In genomic region chr7:55193245-55193644, GRCh38 we compare ENCODE assay signal across 18 cellular contexts.
DNase-seq lines count a peak whose midpoint lies in the region; ATAC-seq and TF ChIP-seq lines count a peak whose summit lies in the region.
"Had no signal": no experiment of that assay in that cellular context is flagged by ENCODE, and none has a peak within 500 bp of the region (broad histone marks: within the 10 kb centered on the region; RNA-seq: fewer than 3 reads in every experiment).

No MANE protein-coding gene starts in this region.

- peaks cover 0 to 12% of the 10 kb centered on the region in 2 donors for H3K36me3 ChIP-seq in left lung
- peaks cover 12% of the 10 kb centered on the region for H3K36me3 ChIP-seq in upper lobe of right lung
- H3K36me3 ChIP-seq: BLaER1 treated with 17β-estradiol and CSF1 and Interleukin-3, amounts not matched to agents 10 nM and 100 nM; breast epithelium had no signal

- H3K27me3 ChIP-seq in left lung (no peaks in the 10 kb centered on the region), upper lobe of right lung (no peaks in the 10 kb centered on the region)
- H3K27me3 ChIP-seq: BLaER1 treated with 17β-estradiol and CSF1 and Interleukin-3, amounts not matched to agents 10 nM and 100 nM; breast epithelium had no signal

- peak; percentile 15 for DNase-seq in activated CD8-positive, alpha-beta memory T cell treated with anti-CD3 and anti-CD28 coated beads for 24 hours
- DNase-seq in activated CD8-positive, alpha-beta memory T cell treated with anti-CD3 and anti-CD28 coated beads, Interleukin-2, amount 50 U/mL, for 4 hours: no peak
- peak; percentile 62 for DNase-seq in coronary artery (ENCODE audit: low spot score)
- DNase-seq in left lung: no peak
- DNase-seq in upper lobe of right lung: no peak
- DNase-seq in activated CD4-positive, CD25-positive, alpha-beta regulatory T cell (lab: John Stamatoyannopoulos, UW): no peak
- DNase-seq in left lobe of liver (ENCODE audit: low spot score): no peak
- DNase-seq: activated CD4-positive, alpha-beta memory T cell treated with anti-CD3 and anti-CD28 coated beads for 36 hours; activated T-cell treated with anti-CD3 and anti-CD28 coated beads, Interleukin-2, amount 50 U/mL, for 72 hours; glutamatergic neuron; natural killer cell; NCI-H1694; NCI-H446; SHP77 had no signal

- H3K27ac ChIP-seq in coronary artery (no peak overlapping the region), left lung (peak overlapping the region; percentile 26), upper lobe of right lung (peak overlapping the region; percentile 17)
- H3K27ac ChIP-seq: 22Rv1; BLaER1 treated with 17β-estradiol and CSF1 and Interleukin-3, amounts not matched to agents 10 nM and 100 nM had no signal

- no peak for TF ChIP-seq CTCF in coronary artery (IDR thresholded peaks at IDR 0.05)
- no peak for TF ChIP-seq CTCF in left lung (IDR thresholded peaks at IDR 0.05)
- TF ChIP-seq CTCF in upper lobe of right lung (IDR thresholded peaks at IDR 0.05): no peak

- H3K4me1 ChIP-seq in left lung (peaks cover 4 to 13% of the 10 kb centered on the region in 2 donors), upper lobe of right lung (no peaks in the 10 kb centered on the region)
- H3K4me1 ChIP-seq: breast epithelium had no signal

- intact Hi-C loops in left lung (cut with DNase I) (no loop called here), upper lobe of right lung (cut with DNase I) (no loop called here)

- no peak overlapping the region for H3K4me3 ChIP-seq in coronary artery
- no peak overlapping the region for H3K4me3 ChIP-seq in left lung
- no peak overlapping the region for H3K4me3 ChIP-seq in upper lobe of right lung
- H3K4me3 ChIP-seq: BLaER1 treated with 17β-estradiol and CSF1 and Interleukin-3, amounts not matched to agents 10 nM and 100 nM; breast epithelium had no signal

- H3K9me3 ChIP-seq in left lung (no peaks in the 10 kb centered on the region), upper lobe of right lung (no peaks in the 10 kb centered on the region)
- H3K9me3 ChIP-seq: BLaER1 treated with 17β-estradiol and CSF1 and Interleukin-3, amounts not matched to agents 10 nM and 100 nM; breast epithelium had no signal

- no peak for ATAC-seq in left lung
- no peak for ATAC-seq in upper lobe of right lung
- no peak for ATAC-seq in left lobe of liver
- ATAC-seq in HG03039 (IDR thresholded peaks at IDR 0.05; ENCODE audit: unreplicated experiment): no peak
- ATAC-seq: activated T-cell treated with anti-CD3 and anti-CD28 coated beads, Interleukin-2, amount 50 U/mL, for 72 hours; natural killer cell had no signal

Comparison
In these comparisons a context has a peak if more than half of its experiments do, and no peak if none do; other contexts are left out.
1. DNase-seq: peak in activated CD8-positive, alpha-beta memory T cell treated with anti-CD3 and anti-CD28 coated beads for 24 hours (single experiment) and coronary artery (single experiment); none in activated CD8-positive, alpha-beta memory T cell treated with anti-CD3 and anti-CD28 coated beads, Interleukin-2, amount 50 U/mL, for 4 hours (single experiment), left lung (0 of 2), upper lobe of right lung (single experiment), activated CD4-positive, CD25-positive, alpha-beta regulatory T cell (0 of 4) and left lobe of liver (single experiment).
2. H3K27ac ChIP-seq: peak in left lung (2 of 2) and upper lobe of right lung (single experiment); none in coronary artery (0 of 2).